Comparison of ENCODE assay signal across 8 cellular contexts in genomic region chr14:106334428-106335107, GRCh38.
DNase-seq lines count a peak whose midpoint lies in the region; ATAC-seq and TF ChIP-seq lines count a peak whose summit lies in the region.
"Not testable (repeated sequence)": the region's sequence is repeated elsewhere in the genome, so short reads cannot be mapped to it uniquely, and the experiment has no call there.

No MANE protein-coding gene starts in this region.

- not testable (repeated sequence) for H3K4me1 Mint-ChIP-seq in CD14-positive monocyte; activated CD8-positive, alpha-beta T cell treated with anti-CD3 and anti-CD28 coated beads, Interleukin-2, amount 10 ng/mL, durations not matched to agents 7 days and 5 days (ENCODE audit: low read depth)

- not testable (repeated sequence) for H3K4me1 ChIP-seq in SJCRH30

- H3K4me3 ChIP-seq in SJCRH30 = not testable (repeated sequence)

- H3K27ac ChIP-seq in SJCRH30 = not testable (repeated sequence)

- not testable (repeated sequence) for H3K9me3 ChIP-seq in SJCRH30 (replicated peaks)

- H3K27me3 Mint-ChIP-seq in CD14-positive monocyte (ENCODE audit: low read depth in 3 of 3) = not testable (repeated sequence)
- H3K27me3 Mint-ChIP-seq in activated CD8-positive, alpha-beta T cell treated with anti-CD3 and anti-CD28 coated beads, Interleukin-2, amount 10 ng/mL, durations not matched to agents 7 days and 5 days (ENCODE audit: low read depth) = peaks cover 30% of the 10 kb centered on the region

- CTCF ChIA-PET in activated CD8-positive, alpha-beta T cell treated with anti-CD3 and anti-CD28 coated beads, Interleukin-2, amount 10 ng/mL, durations not matched to agents 7 days and 5 days (lab: Charles Lee) = interaction anchor here (0.7 kb wide), 1 partner anchor 44 kb away, joined by 3 read pairs; no protein-coding TSS in a partner anchor

- DNase-seq in CD14-positive monocyte (ENCODE audit: low spot score) = not testable (repeated sequence)
- DNase-seq in SJCRH30 (peak; percentile 17 to 35), activated gamma-delta T cell treated with Interleukin-2 at 50 U/mL for 16 hours (peak; percentile 73), Right ventricle myocardium superior (peak; percentile 44)
- DNase-seq in activated CD8-positive, alpha-beta T cell treated with anti-CD3 and anti-CD28 coated beads, Interleukin-2, amount 10 ng/mL, durations not matched to agents 7 days and 5 days = peak; percentile 91
- peak; percentile 62 to 79 for DNase-seq in stimulated activated CD4-positive, alpha-beta T cell treated with anti-CD3 and anti-CD28 coated beads, Interleukin-15, amount 100 ng/mL, for 1 hour (ENCODE audit: low read depth in 1 of 2, low spot score in 1 of 2)
- DNase-seq in stimulated activated CD8-positive, alpha-beta memory T cell treated with anti-CD3 and anti-CD28 coated beads, Interleukin-4, amount 100 ng/mL, for 24 hours (ENCODE audit: low read depth) = peak; percentile 71

- intact Hi-C loops in CD14-positive monocyte (cut with micrococcal nuclease); Right ventricle myocardium superior (cut with DNase I): not testable (repeated sequence)

- ATAC-seq in GM19438 (IDR thresholded peaks at IDR 0.05; ENCODE audit: low read depth, unreplicated experiment) = peak; percentile 70
- peak; percentile 76 for ATAC-seq in activated CD8-positive, alpha-beta T cell treated with anti-CD3 and anti-CD28 coated beads, Interleukin-2, amount 10 ng/mL, durations not matched to agents 7 days and 5 days
- not testable (repeated sequence) for ATAC-seq in Right ventricle myocardium superior (ENCODE audit: poor library complexity)

- not testable (repeated sequence) for H3K4me3 Mint-ChIP-seq in CD14-positive monocyte; activated CD8-positive, alpha-beta T cell treated with anti-CD3 and anti-CD28 coated beads, Interleukin-2, amount 10 ng/mL, durations not matched to agents 7 days and 5 days

- H3K36me3 Mint-ChIP-seq in CD14-positive monocyte; activated CD8-positive, alpha-beta T cell treated with anti-CD3 and anti-CD28 coated beads, Interleukin-2, amount 10 ng/mL, durations not matched to agents 7 days and 5 days (ENCODE audit: low read depth): not testable (repeated sequence)

- not testable (repeated sequence) for H3K9me3 Mint-ChIP-seq in CD14-positive monocyte; activated CD8-positive, alpha-beta T cell treated with anti-CD3 and anti-CD28 coated beads, Interleukin-2, amount 10 ng/mL, durations not matched to agents 7 days and 5 days (ENCODE audit: insufficient read depth)

- not testable (repeated sequence) for H3K27ac Mint-ChIP-seq in CD14-positive monocyte; activated CD8-positive, alpha-beta T cell treated with anti-CD3 and anti-CD28 coated beads, Interleukin-2, amount 10 ng/mL, durations not matched to agents 7 days and 5 days

- H3K27me3 ChIP-seq in SJCRH30 = not testable (repeated sequence)

- peak; percentile 77 for TF ChIP-seq CTCF in CD14-positive monocyte (IDR thresholded peaks at IDR 0.05)

- POLR2A ChIA-PET in activated CD8-positive, alpha-beta T cell treated with anti-CD3 and anti-CD28 coated beads, Interleukin-2, amount 10 ng/mL, durations not matched to agents 7 days and 5 days (lab: Charles Lee) = not testable (repeated sequence)

- H3K36me3 ChIP-seq in SJCRH30 = not testable (repeated sequence)
